Comparison of ENCODE assay signal across 10 cellular contexts in the genomic region with DNA sequence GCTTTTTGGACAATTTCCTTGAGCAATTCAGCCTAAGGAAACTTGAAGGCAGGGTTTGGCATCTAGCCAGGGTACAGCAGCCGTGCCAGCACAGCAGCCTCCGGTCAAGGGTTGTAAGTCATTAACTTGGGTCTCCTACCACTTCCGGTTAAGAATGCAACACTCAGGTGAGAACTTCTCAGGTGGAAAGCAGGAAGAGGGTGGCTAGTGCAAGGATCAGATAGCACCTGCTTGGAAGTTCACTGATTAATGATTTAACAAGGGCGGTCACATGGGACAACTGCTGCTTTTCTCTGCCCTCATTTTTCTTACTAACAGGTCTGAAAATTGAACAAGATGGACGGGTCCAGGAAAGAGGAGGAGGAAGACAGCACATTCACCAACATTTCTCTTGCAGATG. TPM values are rescaled to one million over a fixed set of nuclear protein-coding genes. Genes with fewer than 3 reads are reported as not detected.
DNase-seq lines count a peak whose midpoint lies in the region; ATAC-seq and TF ChIP-seq lines count a peak whose summit lies in the region.
"Had no signal": no experiment of that assay in that cellular context is flagged by ENCODE, and none has a peak within 500 bp of the region (broad histone marks: within the 10 kb centered on the region; RNA-seq: fewer than 3 reads in every experiment).

No MANE protein-coding gene starts in this region.

- H3K9ac ChIP-seq in parathyroid adenoma: no peak overlapping the region

- H3K27ac ChIP-seq in body of pancreas (peak overlapping the region; percentile 55 to 85 (median 64)), parathyroid adenoma (no peak overlapping the region), suprapubic skin (no peak overlapping the region)

- 3 to 4% methylated on average over 5 of the region's 5 CpGs for WGBS in body of pancreas, 2 donors
- 20% methylated on average over 5 of the region's 5 CpGs for WGBS in suprapubic skin

- H3K4me3 ChIP-seq in body of pancreas (no peak overlapping the region), parathyroid adenoma (ENCODE audit: low read depth, low read length) (peak overlapping the region; percentile 29), suprapubic skin (no peak overlapping the region)

- H3K36me3 ChIP-seq in body of pancreas (replicated peaks in 1 of 2; ENCODE audit: insufficient read depth in 1 of 2, low read depth in 2 of 2): no peaks in the 10 kb centered on the region
- no peaks in the 10 kb centered on the region for H3K36me3 ChIP-seq in parathyroid adenoma (ENCODE audit: control insufficient read depth, insufficient read depth, low read length)
- H3K36me3 ChIP-seq in suprapubic skin: no peaks in the 10 kb centered on the region

- TF ChIP-seq CTCF in body of pancreas (IDR thresholded peaks at IDR 0.05): no peak
- TF ChIP-seq CTCF in parathyroid adenoma (IDR thresholded peaks at IDR 0.05): no peak
- no peak for TF ChIP-seq CTCF in suprapubic skin (IDR thresholded peaks at IDR 0.05)

- DNase-seq in body of pancreas (peak; percentile 92 to 95 (median 93)), suprapubic skin (ENCODE audit: low spot score in 2 of 2) (no peak), NCI-H2081 (lab: John Stamatoyannopoulos, UW) (no peak), EL (no peak)
- DNase-seq in activated T-cell treated with anti-CD3 and anti-CD28 coated beads, Interleukin-2, amount 50 U/mL, for 72 hours: no peak
- DNase-seq: NCI-H2107, trophoblast cell had no signal

- H3K9me3 ChIP-seq in body of pancreas (no peaks in the 10 kb centered on the region), parathyroid adenoma (ENCODE audit: control insufficient read depth, low read length) (no peaks in the 10 kb centered on the region), suprapubic skin (no peaks in the 10 kb centered on the region)

- H3K27me3 Mint-ChIP-seq in activated T-cell treated with anti-CD3 and anti-CD28 coated beads, Interleukin-2, amount 50 U/mL, for 72 hours (ENCODE audit: low read depth): peaks cover 28% of the 10 kb centered on the region

- H3K4me2 ChIP-seq in parathyroid adenoma (ENCODE audit: low read length): peak overlapping the region; percentile 62

- no peaks in the 10 kb centered on the region for H3K27me3 ChIP-seq in body of pancreas
- no peaks in the 10 kb centered on the region for H3K27me3 ChIP-seq in parathyroid adenoma (ENCODE audit: control insufficient read depth, insufficient read depth, low read length)
- no peaks in the 10 kb centered on the region for H3K27me3 ChIP-seq in suprapubic skin

- ATAC-seq in GM19023 (IDR thresholded peaks at IDR 0.05; ENCODE audit: unreplicated experiment) (peak; percentile 71), HG03066 (IDR thresholded peaks at IDR 0.05; ENCODE audit: low read depth, unreplicated experiment) (peak; percentile 82), body of pancreas (peak; percentile 98)
- ATAC-seq in activated T-cell treated with anti-CD3 and anti-CD28 coated beads, Interleukin-2, amount 50 U/mL, for 72 hours (replicated peaks in 1 of 2): no peak

- H3K4me1 ChIP-seq in body of pancreas (peaks cover 43% of the 10 kb centered on the region), parathyroid adenoma (no peaks in the 10 kb centered on the region), suprapubic skin (peaks cover 6% of the 10 kb centered on the region)

- peaks cover 4% of the 10 kb centered on the region for H3K4me1 Mint-ChIP-seq in activated T-cell treated with anti-CD3 and anti-CD28 coated beads, Interleukin-2, amount 50 U/mL, for 72 hours (ENCODE audit: low read depth)

- intact Hi-C loops in body of pancreas (cut with DNase I): no loop called here

- peak in 2 of 3 donors; percentile 50 to 52 for TF ChIP-seq POLR2A in body of pancreas (IDR thresholded peaks at IDR 0.05)
- TF ChIP-seq POLR2A in suprapubic skin (IDR thresholded peaks at IDR 0.05): no peak

- H3K79me2 ChIP-seq in parathyroid adenoma: no peaks in the 10 kb centered on the region

- no peaks in the 10 kb centered on the region for H3K9me3 Mint-ChIP-seq in activated T-cell treated with anti-CD3 and anti-CD28 coated beads, Interleukin-2, amount 50 U/mL, for 72 hours

- no peak for TF ChIP-seq EP300 in suprapubic skin (IDR thresholded peaks at IDR 0.05)

- H2AFZ ChIP-seq in parathyroid adenoma: peak overlapping the region; percentile 34

- H3K4me3 Mint-ChIP-seq in activated T-cell treated with anti-CD3 and anti-CD28 coated beads, Interleukin-2, amount 50 U/mL, for 72 hours: no peak overlapping the region

- no peaks in the 10 kb centered on the region for H3K36me3 Mint-ChIP-seq in activated T-cell treated with anti-CD3 and anti-CD28 coated beads, Interleukin-2, amount 50 U/mL, for 72 hours (ENCODE audit: insufficient read depth in 2 of 2)

- no peak overlapping the region for H3K27ac Mint-ChIP-seq in activated T-cell treated with anti-CD3 and anti-CD28 coated beads, Interleukin-2, amount 50 U/mL, for 72 hours

RNA-seq across cellular contexts. Expression of a gene that starts 30.1 kb away (rescaled TPM):
- total RNA-seq in body of pancreas: 10 to 100 TPM; 28.7 to 36.1 TPM
- 10 to 100 TPM; 31.6 to 32.6 TPM for total RNA-seq in activated T-cell treated with anti-CD3 and anti-CD28 coated beads, Interleukin-2, amount 50 U/mL, for 72 hours
- total RNA-seq in suprapubic skin: 10 to 100 TPM; 26.9 to 42.9 (median 34.4) TPM

Comparison
In these comparisons a context has a peak if more than half of its experiments do, and no peak if none do; other contexts are left out.
1. ATAC-seq: peak in GM19023 (single experiment), HG03066 (single experiment) and body of pancreas (single experiment); none in activated T-cell treated with anti-CD3 and anti-CD28 coated beads, Interleukin-2, amount 50 U/mL, for 72 hours (0 of 2).
2. DNase-seq: peak in body of pancreas (4 of 4); none in activated T-cell treated with anti-CD3 and anti-CD28 coated beads, Interleukin-2, amount 50 U/mL, for 72 hours (0 of 2), suprapubic skin (0 of 2), NCI-H2081 (0 of 2) and EL (single experiment).
3. H3K27ac ChIP-seq: peak in body of pancreas (4 of 4); none in parathyroid adenoma (single experiment) and suprapubic skin (single experiment).
4. POLR2A ChIP-seq: peak in body of pancreas (2 of 3); none in suprapubic skin (0 of 2).